In the genomic region with DNA sequence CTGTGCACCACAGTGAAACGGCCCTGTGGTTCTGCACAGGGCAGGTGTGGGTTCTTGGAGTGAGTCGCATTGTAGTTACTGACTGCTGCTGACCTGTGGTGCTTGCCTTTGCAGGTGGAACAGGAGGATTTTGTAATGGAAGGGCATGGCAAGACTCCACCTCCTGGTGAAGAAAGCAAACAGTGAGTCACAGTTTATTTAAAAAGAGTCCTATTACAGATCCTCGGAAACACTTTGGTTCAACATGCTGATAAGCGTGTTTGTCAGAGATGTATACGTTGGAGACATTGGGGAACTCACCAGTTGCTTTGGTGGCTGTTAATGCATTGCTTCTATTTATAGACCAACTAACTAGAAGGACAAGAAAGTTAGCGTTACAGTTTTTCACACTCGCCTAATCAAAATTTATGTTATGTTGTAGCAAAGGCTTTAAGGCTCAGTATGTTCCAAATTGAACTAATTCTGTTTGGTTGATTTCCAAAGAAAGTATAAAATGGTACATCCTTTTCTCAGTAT, we compare ENCODE assay signal across 8 cellular contexts. TPM values are rescaled to one million over a fixed set of nuclear protein-coding genes. Genes with fewer than 3 reads are reported as not detected.
A peak's percentile ranks its signal among the peaks of the same experiment; 100 is the strongest.
DNase-seq lines count a peak whose midpoint lies in the region; ATAC-seq and TF ChIP-seq lines count a peak whose summit lies in the region.

No MANE protein-coding gene starts in this region.

- H3K27me3 ChIP-seq in gastroesophageal sphincter: no peaks in the 10 kb centered on the region

- no peak for TF ChIP-seq EP300 in gastroesophageal sphincter (IDR thresholded peaks at IDR 0.05)

- peak; percentile 93 for DNase-seq in DMS153 treated with DMSO at 0.1 percent for 48 hours (lab: John Stamatoyannopoulos, UW; ENCODE audit: unreplicated experiment)
- peak; percentile 65 for DNase-seq in M059J (ENCODE audit: low read depth)
- DNase-seq in SW480 (ENCODE audit: low spot score): peak; percentile 81
- DNase-seq in stimulated activated naive CD8-positive, alpha-beta T cell treated with anti-CD3 and anti-CD28 coated beads, Interleukin-15, Interleukin-2, amounts not matched to agents 100 U/mL and 50 U/mL, for 24 hours: no peak
- DNase-seq in posterior vena cava (ENCODE audit: low spot score): no peak
- DNase-seq in amygdala (lab: John Stamatoyannopoulos, UW): no peak

- H3K4me1 ChIP-seq in gastroesophageal sphincter: peaks cover 0 to 27% (median 0%) of the 10 kb centered on the region in 3 donors

- no peak for TF ChIP-seq POLR2A in gastroesophageal sphincter (IDR thresholded peaks at IDR 0.05)

- H3K4me3 ChIP-seq in gastroesophageal sphincter: no peak overlapping the region

- H3K9me3 ChIP-seq in gastroesophageal sphincter: no peaks in the 10 kb centered on the region

- WGBS in gastroesophageal sphincter (ENCODE audit: low coverage in 1 of 2), 2 donors: 42 to 48% methylated on average over 5 to 7 of the region's 7 CpGs

- TF ChIP-seq CTCF in gastroesophageal sphincter (IDR thresholded peaks at IDR 0.05): peak in 3 of 4 experiments; percentile 15 to 18 (median 18)

- intact Hi-C loops in posterior vena cava (cut with DNase I): no loop called here

- peaks cover 0 to 9% of the 10 kb centered on the region in 2 donors for H3K36me3 ChIP-seq in gastroesophageal sphincter

- H3K27ac ChIP-seq in gastroesophageal sphincter: peak overlapping the region in 2 of 4 donors; percentile 44 to 67

- ATAC-seq in gastroesophageal sphincter (no peak), HG03520 (IDR thresholded peaks at IDR 0.05; ENCODE audit: unreplicated experiment) (no peak)
- peak; percentile 49 for ATAC-seq in stimulated activated naive CD8-positive, alpha-beta T cell treated with anti-CD3 and anti-CD28 coated beads, Interleukin-15, Interleukin-2, amounts not matched to agents 100 U/mL and 50 U/mL, for 24 hours

RNA-seq across cellular contexts. Expression of gene TNRC6B, which starts 21.7 kb away (rescaled TPM):
- total RNA-seq in M059J (2014; rRNA removed; shearing (Covaris generic)): 5.4 and 31.2 TPM in 2 replicates
- total RNA-seq in gastroesophageal sphincter: 10 to 100 TPM; 32.4 to 71.2 (median 60.7) TPM
- 10 to 100 TPM; 44.3 to 44.9 TPM for total RNA-seq in posterior vena cava

Comparison
In these comparisons a context has a peak if more than half of its experiments do, and no peak if none do; other contexts are left out.
1. DNase-seq: peak in DMS153 treated with DMSO at 0.1 percent for 48 hours (single experiment), M059J (single experiment) and SW480 (single experiment); none in stimulated activated naive CD8-positive, alpha-beta T cell treated with anti-CD3 and anti-CD28 coated beads, Interleukin-15, Interleukin-2, amounts not matched to agents 100 U/mL and 50 U/mL, for 24 hours (single experiment), posterior vena cava (single experiment) and amygdala (0 of 56).